8 cellular contexts compared by ENCODE assay signal in the genomic region with DNA sequence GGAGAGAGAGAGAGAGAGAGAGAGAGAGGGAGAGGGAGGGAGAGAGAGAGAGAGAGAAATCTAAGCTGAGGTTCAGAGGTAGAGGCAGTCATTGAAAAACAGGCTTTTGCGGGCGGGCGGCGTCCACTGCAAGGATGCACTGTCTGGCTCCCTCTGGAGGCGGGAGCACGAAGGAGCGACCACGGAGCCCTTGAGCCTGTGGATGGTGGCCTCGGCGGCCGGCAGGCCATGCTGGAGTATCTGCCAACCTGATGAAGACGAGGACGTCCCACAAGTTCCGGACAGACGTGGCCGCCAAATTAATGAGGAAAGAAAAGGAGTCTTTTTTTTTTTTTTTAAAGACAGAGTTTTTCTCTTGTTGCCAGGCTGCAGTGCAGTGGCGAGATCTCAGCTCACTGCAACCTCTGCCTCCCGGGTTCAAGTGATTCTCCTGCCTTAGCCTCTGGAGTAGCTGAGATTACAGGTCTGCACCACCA. TPM values are rescaled to one million over a fixed set of nuclear protein-coding genes. Genes with fewer than 3 reads are reported as not detected.
DNase-seq lines count a peak whose midpoint lies in the region; ATAC-seq and TF ChIP-seq lines count a peak whose summit lies in the region.

No MANE protein-coding gene starts in this region.

- ATAC-seq in GM19025 (IDR thresholded peaks at IDR 0.05; ENCODE audit: low read depth, unreplicated experiment) (peak; percentile 67), naive B cell (ENCODE audit: low read depth in 2 of 2) (peak; percentile 55 to 65)

- H3K36me3 ChIP-seq in OCI-LY3 (replicated peaks; ENCODE audit: low read depth, low read length) = no peaks in the 10 kb centered on the region

- TF ChIP-seq POLR2A in erythroblast (IDR thresholded peaks at IDR 0.05; ENCODE audit: low read length) = no peak

- TF ChIP-seq CTCF in OCI-LY3 (IDR thresholded peaks at IDR 0.05; ENCODE audit: low read depth, low read length) = peak; percentile 40

- H3K27me3 ChIP-seq in OCI-LY3 (ENCODE audit: low read depth, low read length) = no peaks in the 10 kb centered on the region

- no peaks in the 10 kb centered on the region for H3K9me3 ChIP-seq in OCI-LY3 (ENCODE audit: insufficient read depth, low read length)

- peak; percentile 83 for DNase-seq in AG08396 (ENCODE audit: low spot score)
- peak; percentile 13 for DNase-seq in HS-5 (ENCODE audit: low read depth)
- peak; percentile 59 for DNase-seq in activated T-cell treated with anti-CD3 and anti-CD28 coated beads for 24 hours (ENCODE audit: low read depth)
- DNase-seq in erythroblast (lab: John Stamatoyannopoulos, UW) = peak; percentile 88 to 91
- DNase-seq in naive B cell = peak; percentile 55
- peak; percentile 23 to 40 for DNase-seq in stimulated activated CD8-positive, alpha-beta memory T cell treated with anti-CD3 and anti-CD28 coated beads, Interleukin-7, amount 100 ng/mL, for 1 hour (ENCODE audit: low read depth in 2 of 2)

- no peaks in the 10 kb centered on the region for H3K27me3 Mint-ChIP-seq in naive B cell

- H2AFZ ChIP-seq in OCI-LY3 (ENCODE audit: low read depth, low read length) = no peak overlapping the region

- peak overlapping the region; percentile 8 to 79 (median 62) for H3K27ac Mint-ChIP-seq in naive B cell

- H3K4me3 Mint-ChIP-seq in naive B cell = peak overlapping the region; percentile 23 to 74 (median 48)

- H3K4me1 ChIP-seq in OCI-LY3 (ENCODE audit: low read length) = peaks cover 5% of the 10 kb centered on the region; the same call in 1 of the 2 replicates

- H3K27ac ChIP-seq in OCI-LY3 (ENCODE audit: low read length) = no peak overlapping the region

- H3K4me2 ChIP-seq in OCI-LY3 (ENCODE audit: low read length) = no peak overlapping the region

- H3K4me3 ChIP-seq in OCI-LY3 (ENCODE audit: low read length) = no peak overlapping the region

- H3K9me3 Mint-ChIP-seq in naive B cell = peaks cover 0 to 3% (median 0%) of the 10 kb centered on the region in 7 donors

- H3K4me1 Mint-ChIP-seq in naive B cell = peaks cover 17 to 24% (median 17%) of the 10 kb centered on the region in 3 donors

- no peaks in the 10 kb centered on the region for H3K36me3 Mint-ChIP-seq in naive B cell

- H4K20me1 ChIP-seq in OCI-LY3 (ENCODE audit: insufficient read depth, low read length) = no peaks in the 10 kb centered on the region

- no peaks in the 10 kb centered on the region for H3K79me2 ChIP-seq in OCI-LY3 (ENCODE audit: low read length)

- H3K9ac ChIP-seq in OCI-LY3 (ENCODE audit: low read length) = no peak overlapping the region

RNA-seq across cellular contexts. Expression of gene CCDC125, which starts 2.2 kb away (rescaled TPM):
- polyA plus RNA-seq in naive B cell (ENCODE audit: low read depth in 6 of 6) = 1 to 10 TPM in 5 of 6 donors, not detected in 1; 1.2 to 3.4 (median 2.7) TPM

RNA-seq across cellular contexts. Expression of gene AK6, which starts 34.5 kb away (rescaled TPM):
- 10 to 100 TPM; 49.1 to 98.0 (median 79.9) TPM for polyA plus RNA-seq in naive B cell (ENCODE audit: low read depth in 6 of 6)

RNA-seq across cellular contexts. Expression of gene TAF9, which starts 34.5 kb away (rescaled TPM):
- 100 to 1,000 TPM in 5 of 6 donors, 10 to 100 TPM in 1; 91.6 to 165 (median 120) TPM for polyA plus RNA-seq in naive B cell (ENCODE audit: low read depth in 6 of 6)

RNA-seq across cellular contexts. Expression of gene RAD17, which starts 34.8 kb away (rescaled TPM):
- polyA plus RNA-seq in naive B cell (ENCODE audit: low read depth in 6 of 6) = 10 to 100 TPM; 23.4 to 35.3 (median 28.8) TPM

Comparison
In these comparisons a context has a peak if more than half of its experiments do, and no peak if none do; other contexts are left out.
1. DNase-seq: peak in every context shown above with its lines; median percentile 90 in erythroblast; 83 in AG08396; 59 in activated T-cell treated with anti-CD3 and anti-CD28 coated beads for 24 hours; 55 in naive B cell; 32 in stimulated activated CD8-positive, alpha-beta memory T cell treated with anti-CD3 and anti-CD28 coated beads, Interleukin-7, amount 100 ng/mL, for 1 hour; 13 in HS-5.